ENCODE assay signal across 30 cellular contexts in the genomic region with DNA sequence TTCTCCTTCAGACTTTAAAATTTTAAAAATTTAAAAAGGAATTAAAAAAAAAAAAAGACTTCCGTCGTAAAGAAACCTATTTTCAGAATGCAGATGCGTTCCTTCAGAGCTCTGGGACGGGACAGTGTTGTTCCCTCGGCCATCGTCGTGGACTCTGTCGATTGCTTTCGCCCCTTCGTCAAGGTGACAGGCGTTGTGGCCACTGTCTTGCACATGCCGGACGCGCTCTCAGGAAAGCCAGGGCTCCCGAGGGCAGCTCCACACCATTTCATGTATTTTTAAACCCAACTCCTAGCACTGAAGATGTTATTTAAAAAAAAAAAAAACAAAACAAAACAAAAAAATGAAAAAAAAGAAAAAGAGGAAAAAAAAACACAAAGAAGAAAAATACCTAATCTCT. TPM values are rescaled to one million over a fixed set of nuclear protein-coding genes. Genes with fewer than 3 reads are reported as not detected.
"Had no signal": no experiment of that assay in that cellular context is flagged by ENCODE, and none has a peak within 500 bp of the region (broad histone marks: within the 10 kb centered on the region; RNA-seq: fewer than 3 reads in every experiment).

No MANE protein-coding gene starts in this region.

- H3K27me3 ChIP-seq: foreskin keratinocyte, left lung, stomach, suprapubic skin, uterus had no signal

- H3K4me3 Mint-ChIP-seq: activated CD8-positive, alpha-beta T cell treated with anti-CD3 and anti-CD28 coated beads, Interleukin-2, amount 10 ng/mL, durations not matched to agents 7 days and 5 days; activated naive CD4-positive, alpha-beta T cell treated with anti-CD3 and anti-CD28 coated beads, Interleukin-2, amount 50 U/mL, for 24 hours; brain; dendritic cell treated with granulocyte-macrophage colony-stimulating factor and Interleukin-4, amounts not matched to agents 40 ng/mL and 50 ng/mL, for 4 days; immature natural killer cell; mesothelial cell of epicardium; natural killer cell; T-helper 2 cell treated with Interferon-gamma antibody and Interleukin-4, amounts not matched to agents 5 μg/mL and 100 μg/mL, for 36 hours had no signal

- H3K27ac ChIP-seq: foreskin keratinocyte, left lung, skin epidermis, stomach, suprapubic skin, uterus, WERI-Rb-1 had no signal

- H3K4me1 Mint-ChIP-seq: brain, immature natural killer cell, mesothelial cell of epicardium had no signal

- H3K9me3 ChIP-seq: left lung, prostate gland, stomach, suprapubic skin, uterus had no signal

- H3K9me3 Mint-ChIP-seq: activated naive CD4-positive, alpha-beta T cell treated with anti-CD3 and anti-CD28 coated beads, Interleukin-2, amount 50 U/mL, for 24 hours; dendritic cell treated with granulocyte-macrophage colony-stimulating factor and Interleukin-4, amounts not matched to agents 40 ng/mL and 50 ng/mL, for 4 days; immature natural killer cell; natural killer cell; T-helper 2 cell treated with Interferon-gamma antibody and Interleukin-4, amounts not matched to agents 5 μg/mL and 100 μg/mL, for 36 hours had no signal

- H3K27ac Mint-ChIP-seq: dendritic cell treated with granulocyte-macrophage colony-stimulating factor and Interleukin-4, amounts not matched to agents 40 ng/mL and 50 ng/mL, for 4 days had no signal

- H3K27me3 Mint-ChIP-seq: activated naive CD4-positive, alpha-beta T cell treated with anti-CD3 and anti-CD28 coated beads, Interleukin-2, amount 50 U/mL, for 24 hours; dendritic cell treated with granulocyte-macrophage colony-stimulating factor and Interleukin-4, amounts not matched to agents 40 ng/mL and 50 ng/mL, for 4 days had no signal

- H3K4me3 ChIP-seq: left lung, prostate gland, skin epidermis, stomach, suprapubic skin, uterus had no signal

- ATAC-seq: activated CD8-positive, alpha-beta T cell treated with anti-CD3 and anti-CD28 coated beads, Interleukin-2, amount 10 ng/mL, durations not matched to agents 7 days and 5 days; foreskin keratinocyte; left lung; natural killer cell had no signal

- H3K36me3 ChIP-seq: uterus had no signal

- DNase-seq: activated CD4-positive, alpha-beta T cell treated with anti-CD3 and anti-CD28 coated beads, Interleukin-2, amount 50 U/mL, for 1 hour; activated CD4-positive, CD25-positive, alpha-beta regulatory T cell treated with anti-CD3 and anti-CD28 coated beads, Interleukin-2, amount 50 U/mL, for 72 hours; activated CD8-positive, alpha-beta T cell treated with anti-CD3 and anti-CD28 coated beads, Interleukin-2, amount 10 ng/mL, durations not matched to agents 7 days and 5 days; activated gamma-delta T cell treated with Interleukin-2 at 50 U/mL for 16 hours; anterior cingulate cortex; effector CD8-positive, alpha-beta T cell; erythroblast; foreskin keratinocyte; immature natural killer cell; kidney glomerular epithelial cell; natural killer cell; stimulated activated CD4-positive, alpha-beta T cell treated with anti-CD3 and anti-CD28 coated beads, Interleukin-1b, Interleukin-23, amount 100 ng/mL, for 48 hours; stomach; trophoblast cell; uterus; WERI-Rb-1 had no signal

- H3K4me1 ChIP-seq: foreskin keratinocyte, left lung, prostate gland, suprapubic skin, uterus had no signal

- H3K36me3 Mint-ChIP-seq: activated naive CD4-positive, alpha-beta T cell treated with anti-CD3 and anti-CD28 coated beads, Interleukin-2, amount 50 U/mL, for 24 hours; natural killer cell had no signal

RNA-seq across cellular contexts. Expression of a gene that starts 24.4 kb away (rescaled TPM):
- total RNA-seq: fibroblast of lung had no signal

RNA-seq across cellular contexts. Expression of a gene that starts 40.0 kb away (rescaled TPM):
- total RNA-seq: activated CD8-positive, alpha-beta T cell treated with anti-CD3 and anti-CD28 coated beads, Interleukin-2, amount 10 ng/mL, durations not matched to agents 7 days and 5 days; cardiac septum; chondrocyte; fibroblast of lung; left lung; lung microvascular endothelial cell; mesothelial cell of epicardium; natural killer cell; osteocyte; prostate gland; stomach had no signal
- polyA plus RNA-seq: fibroblast of lung, immature natural killer cell had no signal
